Comparison of ENCODE assay signal across 26 cellular contexts in the genomic region with DNA sequence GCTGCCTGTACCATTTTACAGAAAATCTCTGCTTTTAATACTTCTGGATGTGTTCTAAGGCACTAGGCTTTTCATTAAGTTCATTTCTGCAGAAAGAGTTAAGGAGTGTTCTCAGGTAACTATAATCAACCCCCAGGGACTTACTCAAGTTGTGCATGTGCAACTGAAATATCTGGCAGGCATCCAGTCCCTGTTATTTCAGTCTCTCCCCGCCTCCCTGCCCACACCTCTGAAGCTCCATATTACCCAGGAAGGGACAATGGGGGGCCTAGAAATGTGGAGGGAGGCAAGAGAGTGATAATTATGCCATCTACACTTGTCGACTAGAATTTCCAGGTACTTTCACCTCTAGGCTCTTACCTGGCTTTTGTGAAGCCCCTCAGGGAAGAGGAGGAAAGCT.
"Had no signal": no experiment of that assay in that cellular context is flagged by ENCODE, and none has a peak within 500 bp of the region (broad histone marks: within the 10 kb centered on the region; RNA-seq: fewer than 3 reads in every experiment).

No MANE protein-coding gene starts in this region.

- H3K4me3 Mint-ChIP-seq: activated CD4-positive, alpha-beta T cell treated with anti-CD3 and anti-CD28 coated beads for 36 hours; activated T-cell treated with anti-CD3 and anti-CD28 coated beads, Interleukin-2, amount 50 U/mL, for 24 hours; naive B cell; stimulated activated memory B cell treated with anti-CD40 and anti-IgM and Interleukin-4, amounts not matched to agents 10 μg/mL and 1 μg/mL and 100 μg/mL, for 72 hours; WTC11 had no signal

- H3K27ac ChIP-seq: epithelial cell of prostate, parathyroid adenoma, right lobe of liver, stomach, suprapubic skin, transverse colon had no signal

- H3K27me3 ChIP-seq: heart left ventricle, right lobe of liver, stomach, suprapubic skin, transverse colon had no signal

- H2AFZ ChIP-seq: parathyroid adenoma had no signal

- H3K4me3 ChIP-seq: heart left ventricle, right lobe of liver, skin epidermis, stomach, suprapubic skin, transverse colon had no signal

- H3K79me2 ChIP-seq: parathyroid adenoma had no signal

- H3K9me3 ChIP-seq: right lobe of liver, suprapubic skin, transverse colon had no signal

- DNase-seq: activated CD4-positive, alpha-beta T cell treated with anti-CD3 and anti-CD28 coated beads for 36 hours; activated CD4-positive, alpha-beta T cell treated with anti-CD3 and anti-CD28 coated beads, Interleukin-2, amount 50 U/mL, for 4 hours; activated CD8-positive, alpha-beta memory T cell treated with anti-CD3 and anti-CD28 coated beads for 24 hours; activated CD8-positive, alpha-beta memory T cell treated with anti-CD3 and anti-CD28 coated beads, Interleukin-2, amount 50 U/mL, for 4 hours; activated naive CD4-positive, alpha-beta T cell treated with Interleukin-2 at 50 U/mL for 16 hours; activated naive CD8-positive, alpha-beta T cell treated with anti-CD3 and anti-CD28 coated beads, Interleukin-2, amount 10 ng/mL, durations not matched to agents 7 days and 5 days; activated T-cell treated with anti-CD3 and anti-CD28 coated beads, Interleukin-2, amount 50 U/mL, for 24 hours; amygdala; cortex of kidney; heart left ventricle; left cardiac atrium; mesenchymal stem cell; naive B cell; nucleus accumbens; right lobe of liver; stimulated activated CD4-positive, alpha-beta T cell treated with anti-CD3 and anti-CD28 coated beads, Interleukin-1b, Interleukin-23, amount 100 ng/mL, for 48 hours; stomach; T1000; transverse colon had no signal

- ATAC-seq: heart left ventricle; left cardiac atrium; stimulated activated memory B cell treated with anti-CD40 and anti-IgM and Interleukin-4, amounts not matched to agents 10 μg/mL and 1 μg/mL and 100 μg/mL, for 72 hours; WTC11 had no signal

- H3K27ac Mint-ChIP-seq: activated T-cell treated with anti-CD3 and anti-CD28 coated beads, Interleukin-2, amount 50 U/mL, for 24 hours; activated T-helper 2 cell treated with anti-CD3 and anti-CD28 coated beads, Interferon-gamma antibody, Interleukin-2, Interleukin-4, amounts not matched to agents 10 μg/mL and 5 μg/mL and 100 μg/mL, durations not matched to agents 14 hours and 24 hours and 36 hours; naive B cell; stimulated activated memory B cell treated with anti-CD40 and anti-IgM and Interleukin-4, amounts not matched to agents 10 μg/mL and 1 μg/mL and 100 μg/mL, for 72 hours had no signal

- H3K9ac ChIP-seq: parathyroid adenoma had no signal

- H3K36me3 ChIP-seq: heart left ventricle, right lobe of liver, stomach, suprapubic skin, transverse colon had no signal

- H3K27me3 Mint-ChIP-seq: activated CD4-positive, alpha-beta T cell treated with anti-CD3 and anti-CD28 coated beads for 36 hours; activated naive CD8-positive, alpha-beta T cell treated with anti-CD3 and anti-CD28 coated beads, Interleukin-2, amount 10 ng/mL, durations not matched to agents 7 days and 5 days; activated T-cell treated with anti-CD3 and anti-CD28 coated beads, Interleukin-2, amount 50 U/mL, for 24 hours; stimulated activated memory B cell treated with anti-CD40 and anti-IgM and Interleukin-4, amounts not matched to agents 10 μg/mL and 1 μg/mL and 100 μg/mL, for 72 hours had no signal

- H3K4me1 ChIP-seq: parathyroid adenoma, suprapubic skin had no signal
